11 cellular contexts compared by ENCODE assay signal in genomic region chr1:234743866-234744581, GRCh38.
DNase-seq lines count a peak whose midpoint lies in the region; ATAC-seq, FAIRE-seq and TF ChIP-seq lines count a peak whose summit lies in the region.
"Had no signal": no experiment of that assay in that cellular context is flagged by ENCODE, and none has a peak within 500 bp of the region (broad histone marks: within the 10 kb centered on the region; RNA-seq: fewer than 3 reads in every experiment).

No MANE protein-coding gene starts in this region.

- peak overlapping the region in 1 of 2 donors; percentile 15 for H3K27ac ChIP-seq in aorta (ENCODE audit: low read depth in 1 of 2, low read length in 2 of 2)

- intact Hi-C loops in MCF 10A (cut with micrococcal nuclease), result no loop called here
- intact Hi-C loops in aorta (cut with DNase I), result no loop called here

- in situ Hi-C loops in T47D (cut with HindIII; ENCODE audit: low pct_unique_long_range_greater_than_20kb, low sequenced_read_pairs), result no loop called here

- H3K27me3 Mint-ChIP-seq in MCF 10A (ENCODE audit: insufficient read depth, unreplicated experiment), result no peaks in the 10 kb centered on the region
- H3K27me3 Mint-ChIP-seq: activated naive CD8-positive, alpha-beta T cell treated with anti-CD3 and anti-CD28 coated beads, Interleukin-2, amount 50 U/mL, for 24 hours; B cell had no signal

- no peaks in the 10 kb centered on the region for H3K4me1 ChIP-seq in aorta (ENCODE audit: control insufficient read depth in 1 of 2, insufficient read depth in 2 of 2, low read length in 2 of 2)

- FAIRE-seq in HTR-8/SVneo (lab: Jason Lieb, UNC), result no peak

- H3K36me3 Mint-ChIP-seq in MCF 10A (ENCODE audit: insufficient read depth, unreplicated experiment), result no peaks in the 10 kb centered on the region
- H3K36me3 Mint-ChIP-seq: naive B cell had no signal

- H3K4me1 Mint-ChIP-seq in MCF 10A (ENCODE audit: insufficient read depth, unreplicated experiment), result peaks cover 11% of the 10 kb centered on the region
- H3K4me1 Mint-ChIP-seq: activated naive CD8-positive, alpha-beta T cell treated with anti-CD3 and anti-CD28 coated beads, Interleukin-2, amount 50 U/mL, for 24 hours; B cell; naive B cell had no signal

- H3K9me3 Mint-ChIP-seq in MCF 10A (ENCODE audit: unreplicated experiment), result no peaks in the 10 kb centered on the region
- H3K9me3 Mint-ChIP-seq: activated naive CD8-positive, alpha-beta T cell treated with anti-CD3 and anti-CD28 coated beads, Interleukin-2, amount 50 U/mL, for 24 hours had no signal

- 25 to 26% methylated on average over 15 of the region's 15 CpGs for WGBS in aorta, 2 donors

- TF ChIP-seq CTCF in MCF 10A (IDR thresholded peaks at IDR 0.05; ENCODE audit: unreplicated experiment), result no peak

- H3K4me3 Mint-ChIP-seq in MCF 10A (ENCODE audit: unreplicated experiment), result no peak overlapping the region
- H3K4me3 Mint-ChIP-seq: activated naive CD8-positive, alpha-beta T cell treated with anti-CD3 and anti-CD28 coated beads, Interleukin-2, amount 50 U/mL, for 24 hours; B cell had no signal

- POLR2A ChIA-PET in MCF 10A (lab: Yijun Ruan, JAX), result interaction anchor here (0.5 to 1.5 kb wide), 10 partner anchors 9 to 133 kb away, joined by 3 to 8 read pairs (median 3); no protein-coding TSS in a partner anchor

- H3K27ac Mint-ChIP-seq in MCF 10A (ENCODE audit: low read depth, unreplicated experiment), result no peak overlapping the region
- H3K27ac Mint-ChIP-seq: activated naive CD8-positive, alpha-beta T cell treated with anti-CD3 and anti-CD28 coated beads, Interleukin-2, amount 50 U/mL, for 24 hours; B cell had no signal

- H3K9me3 ChIP-seq in aorta (ENCODE audit: control insufficient read depth, low read length), result no peaks in the 10 kb centered on the region

- no peaks in the 10 kb centered on the region for H3K27me3 ChIP-seq in aorta (ENCODE audit: control insufficient read depth in 1 of 2, insufficient read depth in 2 of 2, low read length in 1 of 2)

- DNase-seq in T47D (ENCODE audit: low read depth in 1 of 2, low spot score in 1 of 2), result peak; percentile 31 to 88
- DNase-seq in MCF 10A (ENCODE audit: unreplicated experiment), result no peak
- peak; percentile 64 for DNase-seq in cerebellar cortex (ENCODE audit: low spot score)
- peak; percentile 72 to 96 for DNase-seq in lung microvascular endothelial cell (ENCODE audit: low read depth in 2 of 2)
- DNase-seq in aorta, result no peak
- no peak for DNase-seq in SKM-1 treated with dmso at 0.1 percent for 144 hours (lab: John Stamatoyannopoulos, UW; ENCODE audit: unreplicated experiment)
- no peak for DNase-seq in RKO (ENCODE audit: low spot score)
- DNase-seq in HTR-8/SVneo (ENCODE audit: insufficient read length, low spot score), result no peak
- DNase-seq: activated naive CD8-positive, alpha-beta T cell treated with anti-CD3 and anti-CD28 coated beads, Interleukin-2, amount 50 U/mL, for 24 hours; naive B cell had no signal

- BruUV-seq in MCF 10A (replicated peaks; lab: Mats Ljungman, UMichigan), result no TSS peak

- ATAC-seq in aorta (ENCODE audit: low FRiP score), result peak; percentile 71
- ATAC-seq: activated naive CD8-positive, alpha-beta T cell treated with anti-CD3 and anti-CD28 coated beads, Interleukin-2, amount 50 U/mL, for 24 hours had no signal

- no peaks in the 10 kb centered on the region for H3K36me3 ChIP-seq in aorta (ENCODE audit: control insufficient read depth in 1 of 2, insufficient read depth in 2 of 2, low read length in 1 of 2)

- no peak overlapping the region for H3K4me3 ChIP-seq in aorta (ENCODE audit: low read length in 2 of 2)

- CTCF ChIA-PET in MCF 10A (lab: Yijun Ruan, JAX), result interaction anchor here (0.6 to 1.4 kb wide), 5 partner anchors 132 to 595 kb away, joined by 3 to 4 read pairs (median 3); no protein-coding TSS in a partner anchor

Comparison
In these comparisons a context has a peak if more than half of its experiments do, and no peak if none do; other contexts are left out.
1. DNase-seq: peak in T47D (2 of 2), cerebellar cortex (single experiment) and lung microvascular endothelial cell (2 of 2); none in MCF 10A (single experiment), aorta (0 of 2), SKM-1 treated with dmso at 0.1 percent for 144 hours (single experiment), RKO (single experiment) and HTR-8/SVneo (single experiment).